In genomic region chr1:221723018-221723917, GRCh38 we compare ENCODE assay signal across 14 cellular contexts. TPM values are rescaled to one million over a fixed set of nuclear protein-coding genes. Genes with fewer than 3 reads are reported as not detected.
A peak's percentile ranks its signal among the peaks of the same experiment; 100 is the strongest.
DNase-seq lines count a peak whose midpoint lies in the region; ATAC-seq and TF ChIP-seq lines count a peak whose summit lies in the region.
"Had no signal": no experiment of that assay in that cellular context is flagged by ENCODE, and none has a peak within 500 bp of the region (broad histone marks: within the 10 kb centered on the region; RNA-seq: fewer than 3 reads in every experiment).

No MANE protein-coding gene starts in this region.

- peak; percentile 35 for ATAC-seq in HG02981 (IDR thresholded peaks at IDR 0.05; ENCODE audit: unreplicated experiment)
- ATAC-seq: gastroesophageal sphincter, Panc1 had no signal

- peaks cover 47% of the 10 kb centered on the region for H3K4me1 ChIP-seq in mammary epithelial cell (ENCODE audit: insufficient read depth, low read length)

- no peaks in the 10 kb centered on the region for H3K27me3 ChIP-seq in mammary epithelial cell (ENCODE audit: insufficient read depth, low read length)
- H3K27me3 ChIP-seq: gastroesophageal sphincter had no signal

- no peak for TF ChIP-seq CTCF in mammary epithelial cell (conservative IDR thresholded peaks at IDR 0.05 in 1 of 2, IDR thresholded peaks at IDR 0.05 in 1 of 2; ENCODE audit: extremely low read depth in 1 of 2, insufficient read depth in 1 of 2, low read depth in 1 of 2, low read length in 2 of 2)

- no peak overlapping the region for H3K9ac ChIP-seq in mammary epithelial cell (ENCODE audit: insufficient read depth, low read length)

- BruUV-seq in mammary epithelial cell (replicated peaks; lab: Mats Ljungman, UMichigan) = no TSS peak

- H3K79me2 ChIP-seq in mammary epithelial cell (ENCODE audit: insufficient read depth, low read length) = peaks cover 99% of the 10 kb centered on the region

- no peak overlapping the region for H2AFZ ChIP-seq in mammary epithelial cell (ENCODE audit: low read depth, low read length)

- CTCF ChIA-PET in mammary epithelial cell (lab: Charles Lee; ENCODE audit: low non-redundant PET) = interaction anchor here (0.7 kb wide), 1 partner anchor 19 kb away, joined by 3 read pairs; no protein-coding TSS in a partner anchor

- peaks cover 11% of the 10 kb centered on the region for H3K9me3 ChIP-seq in mammary epithelial cell (replicated peaks; ENCODE audit: insufficient read depth, low read length)
- H3K9me3 ChIP-seq: gastroesophageal sphincter, prostate gland had no signal

- H3K4me3 ChIP-seq in mammary epithelial cell (replicated peaks in 1 of 3; ENCODE audit: insufficient read depth in 1 of 3, low read depth in 2 of 3, low read length in 3 of 3) = no peak overlapping the region
- H3K4me3 ChIP-seq: gastroesophageal sphincter, prostate gland had no signal

- H3K36me3 ChIP-seq in mammary epithelial cell (ENCODE audit: insufficient read depth, low read length) = peaks cover 30% of the 10 kb centered on the region
- H3K36me3 ChIP-seq: gastroesophageal sphincter, prostate gland had no signal

- peak; percentile 83 for DNase-seq in GF-D8 (lab: John Stamatoyannopoulos, UW)
- DNase-seq in mammary epithelial cell = peak; percentile 56
- DNase-seq in non-pigmented ciliary epithelial cell (ENCODE audit: low read depth) = peak; percentile 60
- no peak for DNase-seq in iPS-NIHi7 (ENCODE audit: extremely low spot score)
- DNase-seq in iPS-NIHi11 (ENCODE audit: low spot score) = no peak
- DNase-seq in cerebellar cortex (ENCODE audit: low spot score) = no peak
- no peak for DNase-seq in NOMO-1 treated with dmso at 0.1 percent for 144 hours (lab: John Stamatoyannopoulos, UW; ENCODE audit: unreplicated experiment)
- DNase-seq: central memory CD4-positive, alpha-beta T cell; DMS 273 treated with DMSO at 0.1 percent for 48 hours; NCI-H1930 had no signal

- in situ Hi-C loops in mammary epithelial cell (cut with MboI; ENCODE audit: low sequenced_read_pairs in 2 of 2) = no loop called here

- WGBS in mammary epithelial cell (ENCODE audit: low coverage, missing lambda C conversion rate) = 100% methylated on average over 1 of the region's 1 CpG

- H3K27ac ChIP-seq in mammary epithelial cell (ENCODE audit: insufficient read depth, low read depth, low read length) = peak overlapping the region; percentile 48
- H3K27ac ChIP-seq: prostate gland had no signal

- no peak overlapping the region for H3K4me2 ChIP-seq in mammary epithelial cell (ENCODE audit: insufficient read depth, low read depth, low read length)

- dilution Hi-C loops in mammary epithelial cell (cut with HindIII; ENCODE audit: low sequenced_read_pairs) = no loop called here

- intact Hi-C loops in mammary epithelial cell (cut with micrococcal nuclease) = no loop called here

- H4K20me1 ChIP-seq in mammary epithelial cell (ENCODE audit: insufficient read depth, low read length) = no peaks in the 10 kb centered on the region

RNA-seq across cellular contexts. Expression of gene DUSP10, which starts 18.6 kb away (rescaled TPM):
- total RNA-seq in mammary epithelial cell = 100 to 1,000 TPM in 1 of 2 donors, 10 to 100 TPM in 1; 35.4 to 118 TPM
- 64.8 TPM for polyA plus RNA-seq in mammary epithelial cell
- polyA minus RNA-seq in mammary epithelial cell = 62.0 TPM

Comparison
In these comparisons a context has a peak if more than half of its experiments do, and no peak if none do; other contexts are left out.
1. DNase-seq: peak in GF-D8 (single experiment), mammary epithelial cell (single experiment) and non-pigmented ciliary epithelial cell (single experiment); none in iPS-NIHi7 (single experiment), iPS-NIHi11 (single experiment), cerebellar cortex (single experiment) and NOMO-1 treated with dmso at 0.1 percent for 144 hours (single experiment).